Comparison of ENCODE assay signal across 25 cellular contexts in genomic region chr4:115529126-115529525, GRCh38.
"Had no signal": no experiment of that assay in that cellular context is flagged by ENCODE, and none has a peak within 500 bp of the region (broad histone marks: within the 10 kb centered on the region; RNA-seq: fewer than 3 reads in every experiment).

No MANE protein-coding gene starts in this region.

- H3K9me3 Mint-ChIP-seq: mesothelial cell of epicardium; natural killer cell treated with Interleukin-12 subunit alpha and Interleukin-12 subunit beta and Interleukin-15 and Interleukin-18, amount 100 ng/mL, for 72 hours; stimulated activated naive B cell treated with anti-CD40 and anti-IgM and Interleukin-4, amounts not matched to agents 10 μg/mL and 1 μg/mL and 100 μg/mL, for 72 hours had no signal

- H3K36me3 Mint-ChIP-seq: immature natural killer cell; mesothelial cell of epicardium; naive B cell; natural killer cell treated with Interleukin-12 subunit alpha and Interleukin-12 subunit beta and Interleukin-15 and Interleukin-18, amount 100 ng/mL, for 72 hours; stimulated activated naive B cell treated with anti-CD40 and anti-IgM and Interleukin-4, amounts not matched to agents 10 μg/mL and 1 μg/mL and 100 μg/mL, for 72 hours had no signal

- ATAC-seq: left colon; left lung; lower lobe of right lung; natural killer cell treated with Interleukin-12 subunit alpha and Interleukin-12 subunit beta and Interleukin-15 and Interleukin-18, amount 100 ng/mL, for 72 hours; right lobe of liver; stimulated activated naive B cell treated with anti-CD40 and anti-IgM and Interleukin-4, amounts not matched to agents 10 μg/mL and 1 μg/mL and 100 μg/mL, for 72 hours; stimulated activated naive CD8-positive, alpha-beta T cell treated with anti-CD3 and anti-CD28 coated beads, Interleukin-15, Interleukin-2, amounts not matched to agents 100 U/mL and 50 U/mL, for 24 hours had no signal

- H3K27ac Mint-ChIP-seq: immature natural killer cell; mesothelial cell of epicardium; naive B cell; natural killer cell treated with Interleukin-12 subunit alpha and Interleukin-12 subunit beta and Interleukin-15 and Interleukin-18, amount 100 ng/mL, for 72 hours; progenitor cell of endocrine pancreas; stimulated activated naive B cell treated with anti-CD40 and anti-IgM and Interleukin-4, amounts not matched to agents 10 μg/mL and 1 μg/mL and 100 μg/mL, for 72 hours had no signal

- DNase-seq: hypothalamus; immature natural killer cell; kidney; left colon; left lung; lower lobe of right lung; mammary epithelial cell; mesendoderm; naive B cell; ovary; right lobe of liver; stimulated activated CD4-positive, alpha-beta T cell treated with anti-CD3 and anti-CD28 coated beads, Interleukin-1b, Interleukin-23, amount 100 ng/mL, for 48 hours; stimulated activated CD4-positive, alpha-beta T cell treated with anti-CD3 and anti-CD28 coated beads, Interleukin-2, amount 100 ng/mL, for 48 hours; stimulated activated CD4-positive, alpha-beta T cell treated with anti-CD3 and anti-CD28 coated beads, Interleukin-4, amount 100 ng/mL, for 4 hours; stimulated activated CD8-positive, alpha-beta memory T cell treated with anti-CD3 and anti-CD28 coated beads, Interleukin-4, amount 100 ng/mL, for 48 hours; stimulated activated naive B cell treated with anti-CD40 and anti-IgM and Interleukin-4, amounts not matched to agents 10 μg/mL and 1 μg/mL and 100 μg/mL, for 72 hours; stimulated activated naive CD8-positive, alpha-beta T cell treated with anti-CD3 and anti-CD28 coated beads, Interleukin-15, Interleukin-2, amounts not matched to agents 100 U/mL and 50 U/mL, for 24 hours; stomach; testis; thyroid gland; transverse colon; upper lobe of left lung had no signal

- H3K27me3 Mint-ChIP-seq: naive B cell; natural killer cell treated with Interleukin-12 subunit alpha and Interleukin-12 subunit beta and Interleukin-15 and Interleukin-18, amount 100 ng/mL, for 72 hours; progenitor cell of endocrine pancreas; stimulated activated naive B cell treated with anti-CD40 and anti-IgM and Interleukin-4, amounts not matched to agents 10 μg/mL and 1 μg/mL and 100 μg/mL, for 72 hours had no signal

- H3K4me3 Mint-ChIP-seq: immature natural killer cell; mesothelial cell of epicardium; naive B cell; natural killer cell treated with Interleukin-12 subunit alpha and Interleukin-12 subunit beta and Interleukin-15 and Interleukin-18, amount 100 ng/mL, for 72 hours; stimulated activated naive B cell treated with anti-CD40 and anti-IgM and Interleukin-4, amounts not matched to agents 10 μg/mL and 1 μg/mL and 100 μg/mL, for 72 hours had no signal

- H3K4me1 Mint-ChIP-seq: immature natural killer cell; mesothelial cell of epicardium; naive B cell; stimulated activated naive B cell treated with anti-CD40 and anti-IgM and Interleukin-4, amounts not matched to agents 10 μg/mL and 1 μg/mL and 100 μg/mL, for 72 hours had no signal
